ENCODE assay signal across 17 cellular contexts in the genomic region with DNA sequence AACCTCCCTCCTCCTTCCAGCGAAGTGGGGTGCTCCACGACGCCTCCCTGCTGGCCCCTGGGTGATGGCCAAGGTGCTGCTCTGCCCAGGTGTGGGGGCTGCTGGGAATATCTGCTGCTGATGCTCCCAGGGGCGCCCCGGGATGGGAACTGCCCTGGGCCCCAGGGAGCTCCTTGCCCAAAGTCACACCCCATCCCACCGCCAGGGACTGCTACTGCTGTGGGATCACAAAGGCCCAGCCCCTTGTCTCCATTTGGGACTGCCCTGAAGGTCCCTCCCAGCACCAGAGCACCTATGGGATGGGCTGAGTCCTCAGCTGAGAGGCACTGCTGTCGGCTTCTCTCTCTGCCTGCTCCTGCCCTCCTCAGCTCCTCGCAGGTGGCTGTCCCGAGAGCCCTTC. TPM values are rescaled to one million over a fixed set of nuclear protein-coding genes. Genes with fewer than 3 reads are reported as not detected.
"Had no signal": no experiment of that assay in that cellular context is flagged by ENCODE, and none has a peak within 500 bp of the region (broad histone marks: within the 10 kb centered on the region; RNA-seq: fewer than 3 reads in every experiment).

No MANE protein-coding gene starts in this region.

- DNase-seq: activated B cell treated with CpG ODN at 0.5 μM for 24 hours; activated CD4-positive, alpha-beta memory T cell treated with anti-CD3 and anti-CD28 coated beads for 36 hours; activated CD4-positive, alpha-beta T cell treated with anti-CD3 and anti-CD28 coated beads for 4 hours; activated naive CD4-positive, alpha-beta T cell treated with anti-CD3 and anti-CD28 coated beads, Interleukin-2, amount 50 U/mL, for 16 hours; activated T-cell treated with anti-CD3 and anti-CD28 coated beads, Interleukin-2, amount 50 U/mL, for 24 hours; brain microvascular endothelial cell; central memory CD4-positive, alpha-beta T cell; colonic mucosa; gastrocnemius medialis; naive B cell; sigmoid colon; stimulated activated naive CD4-positive, alpha-beta T cell; thyroid gland had no signal

- H3K4me3 Mint-ChIP-seq: activated B cell treated with CpG ODN at 0.5 μM for 24 hours; activated CD4-positive, alpha-beta memory T cell treated with anti-CD3 and anti-CD28 coated beads for 36 hours; activated T-cell treated with anti-CD3 and anti-CD28 coated beads, Interleukin-2, amount 50 U/mL, for 24 hours; naive B cell; T-helper 2 cell treated with Interferon-gamma antibody and Interleukin-4, amounts not matched to agents 5 μg/mL and 100 μg/mL, for 36 hours had no signal

- H3K4me1 Mint-ChIP-seq: activated B cell treated with CpG ODN at 0.5 μM for 24 hours, naive B cell had no signal

- H3K9me3 ChIP-seq: colonic mucosa, gastrocnemius medialis, sigmoid colon, thyroid gland had no signal

- H3K27me3 ChIP-seq: brain microvascular endothelial cell, colonic mucosa, thyroid gland had no signal

- H3K27ac Mint-ChIP-seq: activated B cell treated with CpG ODN at 0.5 μM for 24 hours; activated CD4-positive, alpha-beta memory T cell treated with anti-CD3 and anti-CD28 coated beads for 36 hours; activated T-cell treated with anti-CD3 and anti-CD28 coated beads, Interleukin-2, amount 50 U/mL, for 24 hours; activated T-helper 2 cell treated with anti-CD3 and anti-CD28 coated beads, Interferon-gamma antibody, Interleukin-2, Interleukin-4, amounts not matched to agents 10 μg/mL and 5 μg/mL and 100 μg/mL, durations not matched to agents 14 hours and 24 hours and 36 hours; naive B cell; T-helper 2 cell treated with Interferon-gamma antibody and Interleukin-4, amounts not matched to agents 5 μg/mL and 100 μg/mL, for 36 hours had no signal

- ATAC-seq: gastrocnemius medialis had no signal

- H3K9ac ChIP-seq: parathyroid adenoma had no signal

- H3K4me1 ChIP-seq: colonic mucosa, gastrocnemius medialis, sigmoid colon, thyroid gland had no signal

- H3K36me3 Mint-ChIP-seq: activated CD4-positive, alpha-beta memory T cell treated with anti-CD3 and anti-CD28 coated beads for 36 hours; naive B cell had no signal

- H3K27ac ChIP-seq: brain microvascular endothelial cell, colonic mucosa, gastrocnemius medialis, parathyroid adenoma, sigmoid colon, thyroid gland had no signal

- H3K9me3 Mint-ChIP-seq: activated T-cell treated with anti-CD3 and anti-CD28 coated beads, Interleukin-2, amount 50 U/mL, for 24 hours; activated T-helper 2 cell treated with anti-CD3 and anti-CD28 coated beads, Interferon-gamma antibody, Interleukin-2, Interleukin-4, amounts not matched to agents 10 μg/mL and 5 μg/mL and 100 μg/mL, durations not matched to agents 14 hours and 24 hours and 36 hours; T-helper 2 cell treated with Interferon-gamma antibody and Interleukin-4, amounts not matched to agents 5 μg/mL and 100 μg/mL, for 36 hours had no signal

- H3K36me3 ChIP-seq: brain microvascular endothelial cell, colonic mucosa, gastrocnemius medialis, sigmoid colon, thyroid gland had no signal

- H3K4me3 ChIP-seq: colonic mucosa, gastrocnemius medialis, sigmoid colon, thyroid gland had no signal

RNA-seq across cellular contexts. Expression of a gene that starts 19.0 kb away (rescaled TPM):
- total RNA-seq: activated B cell treated with CpG ODN at 0.5 μM for 24 hours; activated CD4-positive, alpha-beta memory T cell treated with anti-CD3 and anti-CD28 coated beads for 36 hours; activated T-helper 2 cell treated with anti-CD3 and anti-CD28 coated beads, Interferon-gamma antibody, Interleukin-2, Interleukin-4, amounts not matched to agents 10 μg/mL and 5 μg/mL and 100 μg/mL, durations not matched to agents 14 hours and 24 hours and 36 hours; colonic mucosa had no signal
- polyA plus RNA-seq: keratinocyte had no signal
